21 cellular contexts compared by ENCODE assay signal in the genomic region with DNA sequence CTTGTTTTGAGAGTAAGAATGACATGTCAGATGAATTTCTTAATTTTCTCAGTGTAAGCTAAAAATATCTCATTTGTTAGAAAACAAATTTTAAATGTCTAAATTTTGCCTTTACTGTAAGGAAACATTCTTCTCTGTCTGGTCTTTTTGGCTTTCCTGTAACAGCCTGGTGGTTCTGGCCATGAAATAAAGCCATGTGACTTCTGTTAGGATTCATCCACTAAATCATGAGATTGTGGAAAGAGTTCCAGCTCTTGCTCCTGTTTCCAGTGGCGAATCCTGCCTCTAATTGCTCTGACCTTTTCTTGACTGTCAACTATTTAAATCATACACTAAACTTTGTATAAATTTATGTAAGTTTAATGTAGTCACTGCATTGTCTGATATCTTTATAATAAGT.
DNase-seq lines count a peak whose midpoint lies in the region; ATAC-seq and TF ChIP-seq lines count a peak whose summit lies in the region.
"Had no signal": no experiment of that assay in that cellular context is flagged by ENCODE, and none has a peak within 500 bp of the region (broad histone marks: within the 10 kb centered on the region; RNA-seq: fewer than 3 reads in every experiment).

No MANE protein-coding gene starts in this region.

- no peaks in the 10 kb centered on the region for H3K9me3 Mint-ChIP-seq in nephron
- H3K9me3 Mint-ChIP-seq in activated naive CD4-positive, alpha-beta T cell treated with anti-CD3 and anti-CD28 coated beads for 36 hours: no peaks in the 10 kb centered on the region
- H3K9me3 Mint-ChIP-seq: CD8-positive, alpha-beta T cell had no signal

- intact Hi-C loops in activated naive CD4-positive, alpha-beta T cell treated with anti-CD3 and anti-CD28 coated beads for 36 hours (cut with micrococcal nuclease): no loop called here
- intact Hi-C loops in vagina (cut with DNase I): no loop called here

- no peak overlapping the region for H3K4me3 Mint-ChIP-seq in nephron
- H3K4me3 Mint-ChIP-seq in activated naive CD4-positive, alpha-beta T cell treated with anti-CD3 and anti-CD28 coated beads for 36 hours: no peak overlapping the region
- H3K4me3 Mint-ChIP-seq: CD8-positive, alpha-beta T cell had no signal

- H3K4me3 ChIP-seq in fibroblast of mammary gland (ENCODE audit: control insufficient read depth, low read depth, low read length) (no peak overlapping the region), vagina (no peak overlapping the region)
- H3K4me3 ChIP-seq: K562, SJCRH30 had no signal

- no peaks in the 10 kb centered on the region for H3K36me3 ChIP-seq in vagina
- H3K36me3 ChIP-seq: BE2C, SJCRH30 had no signal

- H3K36me3 Mint-ChIP-seq in nephron (ENCODE audit: low read depth): no peaks in the 10 kb centered on the region
- no peaks in the 10 kb centered on the region for H3K36me3 Mint-ChIP-seq in activated naive CD4-positive, alpha-beta T cell treated with anti-CD3 and anti-CD28 coated beads for 36 hours (ENCODE audit: low read depth)
- H3K36me3 Mint-ChIP-seq: CD8-positive, alpha-beta T cell had no signal

- H3K27ac Mint-ChIP-seq in nephron: peak overlapping the region in 2 of 3 experiments; percentile 67 to 71
- H3K27ac Mint-ChIP-seq in activated naive CD4-positive, alpha-beta T cell treated with anti-CD3 and anti-CD28 coated beads for 36 hours: no peak overlapping the region
- H3K27ac Mint-ChIP-seq: CD8-positive, alpha-beta T cell had no signal

- TF ChIP-seq CTCF in fibroblast of mammary gland (conservative IDR thresholded peaks at IDR 0.05; ENCODE audit: control insufficient read depth, insufficient read depth, low read depth, low read length) (no peak), nephron (IDR thresholded peaks at IDR 0.05; ENCODE audit: unreplicated experiment in 3 of 3) (no peak), vagina (IDR thresholded peaks at IDR 0.05) (no peak)

- peaks cover 44% of the 10 kb centered on the region for H3K4me1 Mint-ChIP-seq in nephron
- H3K4me1 Mint-ChIP-seq in activated naive CD4-positive, alpha-beta T cell treated with anti-CD3 and anti-CD28 coated beads for 36 hours (ENCODE audit: low read depth): no peaks in the 10 kb centered on the region

- CTCF ChIA-PET in activated naive CD4-positive, alpha-beta T cell treated with anti-CD3 and anti-CD28 coated beads for 36 hours (lab: Charles Lee): no interaction called here

- H3K27me3 Mint-ChIP-seq in nephron (ENCODE audit: low read depth): no peaks in the 10 kb centered on the region
- H3K27me3 Mint-ChIP-seq in activated naive CD4-positive, alpha-beta T cell treated with anti-CD3 and anti-CD28 coated beads for 36 hours (ENCODE audit: low read depth): no peaks in the 10 kb centered on the region

- no peak for TF ChIP-seq POLR2A in vagina (IDR thresholded peaks at IDR 0.05)

- no peaks in the 10 kb centered on the region for H3K9me3 ChIP-seq in vagina
- H3K9me3 ChIP-seq: BE2C, SJCRH30 had no signal

- in situ Hi-C loops in KBM-7 (cut with MboI; ENCODE audit: low pct_unique_long_range_greater_than_20kb, low sequenced_read_pairs): no loop called here

- no peak for ATAC-seq in GM21528 (IDR thresholded peaks at IDR 0.05; ENCODE audit: low FRiP score, unreplicated experiment)
- ATAC-seq: CD8-positive, alpha-beta T cell; K562 had no signal

- H3K4me1 ChIP-seq in vagina: no peaks in the 10 kb centered on the region
- H3K4me1 ChIP-seq: BE2C had no signal

- H3K27me3 ChIP-seq in vagina: no peaks in the 10 kb centered on the region
- H3K27me3 ChIP-seq: BE2C, SJCRH30 had no signal

- DNase-seq in RPMI7951 (ENCODE audit: low read depth): peak; percentile 12
- peak; percentile 26 for DNase-seq in fibroblast of mammary gland (ENCODE audit: low read depth)
- no peak for DNase-seq in activated naive CD4-positive, alpha-beta T cell treated with anti-CD3 and anti-CD28 coated beads for 36 hours
- DNase-seq in KBM-7: no peak
- DNase-seq in vagina (ENCODE audit: extremely low spot score in 2 of 2): no peak
- DNase-seq: BE2C; CD8-positive, alpha-beta T cell; DMS79 treated with DMSO at 0.1 percent for 48 hours; GOT3; MV-4-11; NCI-H1417; NCI-H1930; NCI-H2171; NCI-H446; NCI-H748 treated with DMSO at 0.1 percent for 48 hours; OCI-M1; SJCRH30 had no signal

- H3K27ac ChIP-seq in vagina: no peak overlapping the region
- H3K27ac ChIP-seq: RWPE1, SJCRH30 had no signal

Comparison
In these comparisons a context has a peak if more than half of its experiments do, and no peak if none do; other contexts are left out.
1. DNase-seq: peak in RPMI7951 (single experiment) and fibroblast of mammary gland (single experiment); none in activated naive CD4-positive, alpha-beta T cell treated with anti-CD3 and anti-CD28 coated beads for 36 hours (single experiment), KBM-7 (single experiment) and vagina (0 of 2).